12 cellular contexts compared by ENCODE assay signal in the genomic region with DNA sequence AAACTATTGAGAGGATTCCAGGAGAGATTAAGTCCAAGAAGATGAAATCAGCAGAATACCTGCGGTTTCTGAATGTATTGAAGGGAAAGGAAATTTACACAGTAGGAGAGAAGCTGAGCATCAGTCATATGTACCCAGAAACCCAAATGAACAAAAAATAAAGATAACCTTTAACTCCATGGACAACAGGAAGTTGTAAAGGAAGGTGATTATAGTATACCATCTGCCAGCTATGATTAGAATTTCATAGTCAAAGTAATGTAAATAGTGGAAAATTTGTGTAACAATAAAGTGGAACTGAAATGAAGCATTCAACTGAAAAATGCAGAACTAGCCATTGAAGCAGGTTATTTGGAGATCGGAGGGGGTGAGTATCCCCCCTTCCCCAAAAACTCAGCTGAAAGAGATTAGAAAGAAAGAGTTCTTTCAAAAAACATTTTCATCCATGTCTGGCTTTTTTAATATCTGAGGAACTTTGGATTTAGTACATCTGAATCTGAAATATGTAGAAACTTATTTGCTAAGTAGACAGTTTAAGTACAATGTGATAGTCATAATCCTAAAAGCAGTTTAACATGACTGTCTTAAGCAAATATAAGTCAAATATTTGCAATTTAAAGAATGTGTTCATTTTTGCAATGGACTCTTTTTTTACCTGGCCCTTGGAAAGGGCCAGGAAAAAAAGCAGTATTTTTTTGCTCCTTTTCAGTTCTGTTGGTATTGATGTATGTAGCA. TPM values are rescaled to one million over a fixed set of nuclear protein-coding genes. Genes with fewer than 3 reads are reported as not detected.
A peak's percentile ranks its signal among the peaks of the same experiment; 100 is the strongest.
DNase-seq lines count a peak whose midpoint lies in the region; ATAC-seq and TF ChIP-seq lines count a peak whose summit lies in the region.
"Had no signal": no experiment of that assay in that cellular context is flagged by ENCODE, and none has a peak within 500 bp of the region (broad histone marks: within the 10 kb centered on the region; RNA-seq: fewer than 3 reads in every experiment).

No MANE protein-coding gene starts in this region.

- no peaks in the 10 kb centered on the region for H3K9me2 ChIP-seq in Karpas-422 (replicated peaks; ENCODE audit: insufficient read depth, low read length)

- no peak overlapping the region for H3K4me3 Mint-ChIP-seq in activated T-helper 17 cell treated with anti-CD3 and anti-CD28 coated beads, Interleukin-2, amount 50 U/mL, for 72 hours
- H3K4me3 Mint-ChIP-seq: activated T-cell treated with anti-CD3 and anti-CD28 coated beads, Interleukin-2, amount 50 U/mL, for 72 hours; neural progenitor cell had no signal

- no peaks in the 10 kb centered on the region for H3K27me3 Mint-ChIP-seq in activated T-helper 17 cell treated with anti-CD3 and anti-CD28 coated beads, Interleukin-2, amount 50 U/mL, for 72 hours

- H3K36me3 ChIP-seq in Karpas-422 (ENCODE audit: insufficient read depth, low read length) (peaks cover 66% of the 10 kb centered on the region), mucosa of descending colon (ENCODE audit: low read depth) (no peaks in the 10 kb centered on the region)

- no peak overlapping the region for H2AFZ ChIP-seq in Karpas-422 (ENCODE audit: low read length)
- H2AFZ ChIP-seq: neural progenitor cell had no signal

- intact Hi-C loops in mucosa of descending colon (cut with DNase I, micrococcal nuclease), result no loop called here

- H3K9ac ChIP-seq in Karpas-422 (ENCODE audit: low read length), result peak overlapping the region; percentile 45
- H3K9ac ChIP-seq: neural progenitor cell had no signal

- peak overlapping the region; percentile 9 for H3K27ac Mint-ChIP-seq in activated T-helper 17 cell treated with anti-CD3 and anti-CD28 coated beads, Interleukin-2, amount 50 U/mL, for 72 hours
- H3K27ac Mint-ChIP-seq: activated T-cell treated with anti-CD3 and anti-CD28 coated beads, Interleukin-2, amount 50 U/mL, for 72 hours; neural progenitor cell had no signal

- H3K27me3 ChIP-seq in Karpas-422 (ENCODE audit: low read length), result no peaks in the 10 kb centered on the region
- H3K27me3 ChIP-seq: neural progenitor cell had no signal

- TF ChIP-seq CTCF in mucosa of descending colon (IDR thresholded peaks at IDR 0.05), result no peak

- peak overlapping the region; percentile 95 for H3K27ac ChIP-seq in Karpas-422 (ENCODE audit: low read length)
- H3K27ac ChIP-seq: neural progenitor cell, WERI-Rb-1 had no signal

- H3K9me3 ChIP-seq in Karpas-422 (ENCODE audit: low read length), result no peaks in the 10 kb centered on the region
- H3K9me3 ChIP-seq in mucosa of descending colon, result no peaks in the 10 kb centered on the region

- DNase-seq in Karpas-422 (peak; percentile 92), mucosa of descending colon (no peak), NCI-H187 treated with DMSO at 0.1 percent for 48 hours (lab: John Stamatoyannopoulos, UW) (no peak), SHP77 treated with DMSO at 0.1 percent for 48 hours (lab: John Stamatoyannopoulos, UW) (no peak), inferior parietal cortex (ENCODE audit: extremely low spot score) (no peak)
- DNase-seq: activated T-cell treated with anti-CD3 and anti-CD28 coated beads, Interleukin-2, amount 50 U/mL, for 72 hours; left cardiac atrium; NCI-H2081 treated with DMSO at 0.1 percent for 48 hours; WERI-Rb-1 had no signal

- H3K4me3 ChIP-seq in Karpas-422 (ENCODE audit: low read length) (peak overlapping the region; percentile 36), mucosa of descending colon (no peak overlapping the region)
- H3K4me3 ChIP-seq: neural progenitor cell had no signal

- H3K79me2 ChIP-seq in Karpas-422 (ENCODE audit: low read length), result peaks cover 42% of the 10 kb centered on the region

- peak overlapping the region; percentile 60 for H3K4me2 ChIP-seq in Karpas-422 (ENCODE audit: low read depth, low read length, poor library complexity, severe bottlenecking)
- H3K4me2 ChIP-seq: neural progenitor cell had no signal

- ATAC-seq in GM18907 (IDR thresholded peaks at IDR 0.05; ENCODE audit: unreplicated experiment) (peak; percentile 45), mucosa of descending colon (peak; percentile 84)
- no peak for ATAC-seq in activated T-helper 17 cell treated with anti-CD3 and anti-CD28 coated beads, Interleukin-2, amount 50 U/mL, for 72 hours (replicated peaks)
- ATAC-seq: activated T-cell treated with anti-CD3 and anti-CD28 coated beads, Interleukin-2, amount 50 U/mL, for 72 hours; left cardiac atrium had no signal

- H4K20me1 ChIP-seq in Karpas-422 (ENCODE audit: insufficient read depth, low read depth, low read length), result no peaks in the 10 kb centered on the region

- H3K4me1 Mint-ChIP-seq in activated T-helper 17 cell treated with anti-CD3 and anti-CD28 coated beads, Interleukin-2, amount 50 U/mL, for 72 hours, result no peaks in the 10 kb centered on the region

- peaks cover 71% of the 10 kb centered on the region for H3K4me1 ChIP-seq in Karpas-422 (ENCODE audit: low read length)
- H3K4me1 ChIP-seq in mucosa of descending colon (ENCODE audit: low read depth), result peaks cover 7% of the 10 kb centered on the region
- H3K4me1 ChIP-seq: neural progenitor cell had no signal

- peaks cover 62% of the 10 kb centered on the region for H3K36me3 Mint-ChIP-seq in activated T-helper 17 cell treated with anti-CD3 and anti-CD28 coated beads, Interleukin-2, amount 50 U/mL, for 72 hours (ENCODE audit: low read depth)

- no peaks in the 10 kb centered on the region for H3K9me3 Mint-ChIP-seq in activated T-helper 17 cell treated with anti-CD3 and anti-CD28 coated beads, Interleukin-2, amount 50 U/mL, for 72 hours
- H3K9me3 Mint-ChIP-seq: activated T-cell treated with anti-CD3 and anti-CD28 coated beads, Interleukin-2, amount 50 U/mL, for 72 hours; neural progenitor cell had no signal

RNA-seq across cellular contexts. Expression of a gene that starts 58.4 kb away (rescaled TPM):
- total RNA-seq in Karpas-422 (2014; rRNA removed; shearing (Covaris generic); ENCODE audit: low replicate concordance), result 76.8 and 103 TPM in 2 replicates
- total RNA-seq in activated T-helper 17 cell treated with anti-CD3 and anti-CD28 coated beads, Interleukin-2, amount 50 U/mL, for 72 hours, result 10 to 100 TPM; 20.8 to 27.5 TPM
- 10 to 100 TPM; 42.7 to 62.8 (median 43.5) TPM for total RNA-seq in mucosa of descending colon
